ENCODE assay signal across 1 cellular context in genomic region chr7:16753102-16753931, GRCh38.
TF ChIP-seq lines count a peak whose summit lies in the region.

TSPAN13 (plus strand) TSS chr7:16753755; CDS start chr7:16753968, 213 bp downstream.

TF ChIP-seq in HepG2, 621 proteins besides CTCF, POLR2A, EP300 and RAD21 (continued from another document):
- TF ChIP-seq SNAPC4 (CRISPR knock-in tag; IDR thresholded peaks at IDR 0.05) (peak; percentile 94), SAP130 (CRISPR knock-in tag; IDR thresholded peaks at IDR 0.05; ENCODE audit: low read depth) (peak; percentile 57), ZNF292 (CRISPR knock-in tag; IDR thresholded peaks at IDR 0.05; ENCODE audit: borderline replicate concordance, low read depth) (0 out of 2 replicates have a peak, but pooled peaks have one; percentile 9), NFYB (CRISPR knock-in tag; IDR thresholded peaks at IDR 0.05) (peak; percentile 81), PATZ1 (CRISPR knock-in tag; IDR thresholded peaks at IDR 0.05) (peak; percentile 83), ZNF709 (CRISPR knock-in tag; IDR thresholded peaks at IDR 0.05) (peak; percentile 77), ZNF296 (CRISPR knock-in tag; conservative IDR thresholded peaks at IDR 0.05) (no peak), U2AF1 (optimal IDR thresholded peaks at IDR 0.05; ENCODE audit: low read depth, low read length) (no peak), CSRNP1 (CRISPR knock-in tag; IDR thresholded peaks at IDR 0.05) (no peak), SP5 (CRISPR knock-in tag; IDR thresholded peaks at IDR 0.05; ENCODE audit: borderline replicate concordance, low read depth) (peak; percentile 67), LCORL (IDR thresholded peaks at IDR 0.05) (no peak), LCORL (CRISPR knock-in tag; IDR thresholded peaks at IDR 0.05) (peak; percentile 67), TBX2 (CRISPR knock-in tag; IDR thresholded peaks at IDR 0.05; ENCODE audit: borderline replicate concordance) (0 out of 2 replicates have a peak, but pooled peaks have one; percentile 19), ZFP62 (CRISPR knock-in tag; IDR thresholded peaks at IDR 0.05) (no peak), KLF9 (CRISPR knock-in tag; IDR thresholded peaks at IDR 0.05; ENCODE audit: low read depth) (no peak), ATF7-NPFF (CRISPR knock-in tag; IDR thresholded peaks at IDR 0.05; ENCODE audit: low read depth) (0 out of 2 replicates have a peak, but pooled peaks have one; percentile 18), ZFY (CRISPR knock-in tag; IDR thresholded peaks at IDR 0.05) (0 out of 2 replicates have a peak, but pooled peaks have one; percentile 30), ZNF558 (CRISPR knock-in tag; IDR thresholded peaks at IDR 0.05; ENCODE audit: borderline replicate concordance) (no peak), HDAC1 (CRISPR knock-in tag; IDR thresholded peaks at IDR 0.05) (no peak), SOX6 (IDR thresholded peaks at IDR 0.05) (no peak), SOX6 (CRISPR knock-in tag; IDR thresholded peaks at IDR 0.05) (peak; percentile 56; the same call in 1 of the 2 replicates), SOX13 (IDR thresholded peaks at IDR 0.05) (no peak), SOX13 (CRISPR knock-in tag; conservative IDR thresholded peaks at IDR 0.05 in 1 of 2, IDR thresholded peaks at IDR 0.05 in 1 of 2) (peak in 1 of 2 experiments; percentile 50; a peak in 1 of 4 replicates), ZNF644 (CRISPR knock-in tag; IDR thresholded peaks at IDR 0.05; ENCODE audit: low read depth) (0 out of 2 replicates have a peak, but pooled peaks have one; percentile 24), ZNF383 (CRISPR knock-in tag; IDR thresholded peaks at IDR 0.05; ENCODE audit: borderline replicate concordance) (no peak), KAT8 (CRISPR knock-in tag; IDR thresholded peaks at IDR 0.05) (0 out of 2 replicates have a peak, but pooled peaks have one; percentile 16), ZNF30 (CRISPR knock-in tag; IDR thresholded peaks at IDR 0.05) (0 out of 2 replicates have a peak, but pooled peaks have one; percentile 47), ZBTB39 (CRISPR knock-in tag; IDR thresholded peaks at IDR 0.05) (0 out of 2 replicates have a peak, but pooled peaks have one; percentile 46), KLF15 (CRISPR knock-in tag; IDR thresholded peaks at IDR 0.05; ENCODE audit: borderline replicate concordance) (no peak), PRPF4 (IDR thresholded peaks at IDR 0.05; ENCODE audit: low read depth, low read length, poor library complexity, severe bottlenecking) (no peak), XBP1 (CRISPR knock-in tag; IDR thresholded peaks at IDR 0.05) (0 out of 2 replicates have a peak, but pooled peaks have one; percentile 39), ZNF780A (CRISPR knock-in tag; IDR thresholded peaks at IDR 0.05) (no peak), ZNF563 (CRISPR knock-in tag; IDR thresholded peaks at IDR 0.05) (0 out of 2 replicates have a peak, but pooled peaks have one; percentile 28)
